Comparison of ENCODE assay signal across 8 cellular contexts in genomic region chr19:35702223-35703012, GRCh38. TPM values are rescaled to one million over a fixed set of nuclear protein-coding genes. Genes with fewer than 3 reads are reported as not detected.
DNase-seq lines count a peak whose midpoint lies in the region; ATAC-seq and TF ChIP-seq lines count a peak whose summit lies in the region.

No MANE protein-coding gene starts in this region.

- CTCF ChIA-PET in CD4-positive, alpha-beta T cell (lab: Charles Lee), result interaction anchor here (0.7 to 1.8 kb wide), 3 partner anchors 8 to 34 kb away, joined by 3 to 4 read pairs (median 3); no protein-coding TSS in a partner anchor
- CTCF ChIA-PET in activated CD8-positive, alpha-beta T cell treated with anti-CD3 and anti-CD28 coated beads, Interleukin-2, amount 10 ng/mL, durations not matched to agents 7 days and 5 days (lab: Charles Lee), result interaction anchor here (0.8 to 10.3 kb wide), 7 partner anchors 8 to 46 kb away, joined by 3 to 266 read pairs (median 4); partner anchors contain the start of genes LIN37, PSENEN and U2AF1L4

- H3K27me3 ChIP-seq in CD4-positive, alpha-beta T cell (ENCODE audit: control insufficient read depth, insufficient read depth, low read length), result no peaks in the 10 kb centered on the region

- H3K27ac Mint-ChIP-seq in CD4-positive, alpha-beta T cell, result peak overlapping the region; percentile 70
- H3K27ac Mint-ChIP-seq in activated CD8-positive, alpha-beta T cell treated with anti-CD3 and anti-CD28 coated beads, Interleukin-2, amount 10 ng/mL, durations not matched to agents 7 days and 5 days, result peak overlapping the region; percentile 97
- peak overlapping the region; percentile 85 to 86 for H3K27ac Mint-ChIP-seq in effector memory CD8-positive, alpha-beta T cell
- H3K27ac Mint-ChIP-seq in memory B cell, result peak overlapping the region; percentile 92

- H3K9me3 ChIP-seq in CD4-positive, alpha-beta T cell (ENCODE audit: control insufficient read depth, low read length), result no peaks in the 10 kb centered on the region

- peak overlapping the region; percentile 94 for H3K4me3 Mint-ChIP-seq in CD4-positive, alpha-beta T cell
- peak overlapping the region; percentile 92 for H3K4me3 Mint-ChIP-seq in activated CD8-positive, alpha-beta T cell treated with anti-CD3 and anti-CD28 coated beads, Interleukin-2, amount 10 ng/mL, durations not matched to agents 7 days and 5 days
- H3K4me3 Mint-ChIP-seq in effector memory CD8-positive, alpha-beta T cell, result peak overlapping the region; percentile 92 to 94
- peak overlapping the region; percentile 99 for H3K4me3 Mint-ChIP-seq in memory B cell

- H3K36me3 Mint-ChIP-seq in CD4-positive, alpha-beta T cell (ENCODE audit: low read depth), result no peaks in the 10 kb centered on the region
- peaks cover 2% of the 10 kb centered on the region for H3K36me3 Mint-ChIP-seq in activated CD8-positive, alpha-beta T cell treated with anti-CD3 and anti-CD28 coated beads, Interleukin-2, amount 10 ng/mL, durations not matched to agents 7 days and 5 days (ENCODE audit: low read depth)
- peaks cover 6% of the 10 kb centered on the region for H3K36me3 Mint-ChIP-seq in effector memory CD8-positive, alpha-beta T cell (ENCODE audit: insufficient read depth)
- H3K36me3 Mint-ChIP-seq in memory B cell, result no peaks in the 10 kb centered on the region

- peak; percentile 99 for ATAC-seq in CD4-positive, alpha-beta T cell (ENCODE audit: poor library complexity)
- ATAC-seq in GM19452 (IDR thresholded peaks at IDR 0.05; ENCODE audit: unreplicated experiment) (peak; percentile 96), HG03575 (IDR thresholded peaks at IDR 0.05; ENCODE audit: extremely low read depth, insufficient number of reproducible peaks, low FRiP score, unreplicated experiment) (peak; percentile 39), memory B cell (ENCODE audit: low read depth) (peak; percentile 97)
- peak; percentile 100 for ATAC-seq in activated CD8-positive, alpha-beta T cell treated with anti-CD3 and anti-CD28 coated beads, Interleukin-2, amount 10 ng/mL, durations not matched to agents 7 days and 5 days
- ATAC-seq in effector memory CD8-positive, alpha-beta T cell (replicated peaks), result peak; percentile 99

- DNase-seq in CD4-positive, alpha-beta T cell, result peak; percentile 83 to 92 (median 88)
- DNase-seq in NCI-H82 treated with DMSO at 0.1 percent for 48 hours (lab: John Stamatoyannopoulos, UW; ENCODE audit: unreplicated experiment) (peak; percentile 99), memory B cell (ENCODE audit: low spot score in 2 of 2) (peak; percentile 80 to 89)
- peak; percentile 98 for DNase-seq in activated CD8-positive, alpha-beta T cell treated with anti-CD3 and anti-CD28 coated beads, Interleukin-2, amount 10 ng/mL, durations not matched to agents 7 days and 5 days
- DNase-seq in effector memory CD8-positive, alpha-beta T cell, result peak; percentile 84 to 85 (median 84)
- DNase-seq in stimulated activated CD8-positive, alpha-beta memory T cell treated with anti-CD3 and anti-CD28 coated beads, Interleukin-12 subunit alpha, Interleukin-12 subunit beta, amount 100 ng/mL, for 1 hour (ENCODE audit: low read depth), result peak; percentile 89

- POLR2A ChIA-PET in CD4-positive, alpha-beta T cell (lab: Charles Lee), result interaction anchor here (0.7 to 3.3 kb wide), 18 partner anchors 9 to 430 kb away, joined by 3 to 63 read pairs (median 7); partner anchors contain the start of genes ALKBH6, COX6B1, HAUS5 and HSPB6
- POLR2A ChIA-PET in activated CD8-positive, alpha-beta T cell treated with anti-CD3 and anti-CD28 coated beads, Interleukin-2, amount 10 ng/mL, durations not matched to agents 7 days and 5 days (lab: Charles Lee), result interaction anchor here (0.5 to 4.9 kb wide), 8 partner anchors 11 to 249 kb away, joined by 3 to 113 read pairs (median 4); partner anchors contain the start of genes COX6B1, IGFLR1, KMT2B and U2AF1L4

- no peaks in the 10 kb centered on the region for H3K27me3 Mint-ChIP-seq in CD4-positive, alpha-beta T cell
- no peaks in the 10 kb centered on the region for H3K27me3 Mint-ChIP-seq in activated CD8-positive, alpha-beta T cell treated with anti-CD3 and anti-CD28 coated beads, Interleukin-2, amount 10 ng/mL, durations not matched to agents 7 days and 5 days (ENCODE audit: low read depth)
- peaks cover 0 to 9% of the 10 kb centered on the region in 2 donors for H3K27me3 Mint-ChIP-seq in effector memory CD8-positive, alpha-beta T cell
- H3K27me3 Mint-ChIP-seq in memory B cell, result no peaks in the 10 kb centered on the region

- intact Hi-C loops in CD4-positive, alpha-beta T cell (cut with DNase I, micrococcal nuclease), result loop anchor here (1.0 to 5.0 kb wide), 5 partner anchors 9 to 55 kb away; partner anchors contain the start of genes COX6B1 (in 1 of the 2), LIN37 (in 1 of the 2), PSENEN (in 1 of the 2) and U2AF1L4 (in 1 of the 2)

- no peak for TF ChIP-seq CTCF in CD4-positive, alpha-beta T cell (IDR thresholded peaks at IDR 0.05)

- H3K4me1 Mint-ChIP-seq in CD4-positive, alpha-beta T cell (ENCODE audit: low read depth), result peaks cover 7% of the 10 kb centered on the region
- peaks cover 15% of the 10 kb centered on the region for H3K4me1 Mint-ChIP-seq in activated CD8-positive, alpha-beta T cell treated with anti-CD3 and anti-CD28 coated beads, Interleukin-2, amount 10 ng/mL, durations not matched to agents 7 days and 5 days (ENCODE audit: low read depth)
- H3K4me1 Mint-ChIP-seq in effector memory CD8-positive, alpha-beta T cell (ENCODE audit: low read depth in 2 of 2), result peaks cover 5 to 7% of the 10 kb centered on the region in 2 donors
- peaks cover 3% of the 10 kb centered on the region for H3K4me1 Mint-ChIP-seq in memory B cell

- no peak overlapping the region for H3K27ac ChIP-seq in CD4-positive, alpha-beta T cell (ENCODE audit: low read depth, low read length)

- no peaks in the 10 kb centered on the region for H3K9me3 Mint-ChIP-seq in CD4-positive, alpha-beta T cell
- no peaks in the 10 kb centered on the region for H3K9me3 Mint-ChIP-seq in activated CD8-positive, alpha-beta T cell treated with anti-CD3 and anti-CD28 coated beads, Interleukin-2, amount 10 ng/mL, durations not matched to agents 7 days and 5 days (ENCODE audit: insufficient read depth)
- H3K9me3 Mint-ChIP-seq in effector memory CD8-positive, alpha-beta T cell, result no peaks in the 10 kb centered on the region
- H3K9me3 Mint-ChIP-seq in memory B cell, result no peaks in the 10 kb centered on the region

RNA-seq across cellular contexts. Expression of gene ZBTB32, which starts 1.9 kb away (rescaled TPM):
- total RNA-seq in CD4-positive, alpha-beta T cell, result 1 to 10 TPM; 2.2 to 3.3 TPM
- total RNA-seq in activated CD8-positive, alpha-beta T cell treated with anti-CD3 and anti-CD28 coated beads, Interleukin-2, amount 10 ng/mL, durations not matched to agents 7 days and 5 days, result 10 to 100 TPM; 37.4 to 41.4 TPM

RNA-seq across cellular contexts. Expression of gene KMT2B, which starts 15.4 kb away (rescaled TPM):
- 10 to 100 TPM; 59.4 to 59.7 TPM for total RNA-seq in CD4-positive, alpha-beta T cell
- 10 to 100 TPM; 58.0 to 64.3 TPM for total RNA-seq in activated CD8-positive, alpha-beta T cell treated with anti-CD3 and anti-CD28 coated beads, Interleukin-2, amount 10 ng/mL, durations not matched to agents 7 days and 5 days

RNA-seq across cellular contexts. Expression of gene UPK1A, which starts 36.1 kb away (rescaled TPM):
- total RNA-seq in CD4-positive, alpha-beta T cell, result under 1 TPM; 0.36 to 0.47 TPM
- under 1 TPM; 0.63 to 0.82 TPM for total RNA-seq in activated CD8-positive, alpha-beta T cell treated with anti-CD3 and anti-CD28 coated beads, Interleukin-2, amount 10 ng/mL, durations not matched to agents 7 days and 5 days

RNA-seq across cellular contexts. Expression of gene IGFLR1, which starts 39.8 kb away (rescaled TPM):
- 10 to 100 TPM; 40.3 to 43.1 TPM for total RNA-seq in CD4-positive, alpha-beta T cell
- 10 to 100 TPM; 29.9 to 37.1 TPM for total RNA-seq in activated CD8-positive, alpha-beta T cell treated with anti-CD3 and anti-CD28 coated beads, Interleukin-2, amount 10 ng/mL, durations not matched to agents 7 days and 5 days

RNA-seq across cellular contexts. Expression of gene U2AF1L4, which starts 42.8 kb away (rescaled TPM):
- 10 to 100 TPM; 74.6 to 85.8 TPM for total RNA-seq in CD4-positive, alpha-beta T cell
- 10 to 100 TPM; 23.3 to 24.0 TPM for total RNA-seq in activated CD8-positive, alpha-beta T cell treated with anti-CD3 and anti-CD28 coated beads, Interleukin-2, amount 10 ng/mL, durations not matched to agents 7 days and 5 days

Comparison
In these comparisons a context has a peak if more than half of its experiments do, and no peak if none do; other contexts are left out.
1. ATAC-seq: peak in every context shown above with its lines; median percentile 100 in activated CD8-positive, alpha-beta T cell treated with anti-CD3 and anti-CD28 coated beads, Interleukin-2, amount 10 ng/mL, durations not matched to agents 7 days and 5 days; 99 in CD4-positive, alpha-beta T cell; 99 in effector memory CD8-positive, alpha-beta T cell; 97 in memory B cell; 96 in GM19452; 39 in HG03575.
2. RNA of gene ZBTB32, which starts 1.9 kb away (total RNA-seq): 37.4 to 41.4 TPM in activated CD8-positive, alpha-beta T cell treated with anti-CD3 and anti-CD28 coated beads, Interleukin-2, amount 10 ng/mL, durations not matched to agents 7 days and 5 days; 2.2 to 3.3 TPM in CD4-positive, alpha-beta T cell; every median in the first group is over 4 times any median in the second.
3. Peak in every context shown above with its lines, with median percentiles within 50 percentile points of each other: DNase-seq, H3K27ac Mint-ChIP-seq and H3K4me3 Mint-ChIP-seq.